Comparison of ENCODE assay signal across 32 cellular contexts in genomic region chr12:120408771-120409170, GRCh38. TPM values are rescaled to one million over a fixed set of nuclear protein-coding genes. Genes with fewer than 3 reads are reported as not detected.
"Had no signal": no experiment of that assay in that cellular context is flagged by ENCODE, and none has a peak within 500 bp of the region (broad histone marks: within the 10 kb centered on the region; RNA-seq: fewer than 3 reads in every experiment).

No MANE protein-coding gene starts in this region.

- H3K9me3 Mint-ChIP-seq: naive B cell; natural killer cell treated with Interleukin-12 subunit alpha and Interleukin-12 subunit beta and Interleukin-15 and Interleukin-18, amount 100 ng/mL, for 72 hours; nephron progenitor cell; neural crest cell; stimulated activated memory B cell treated with anti-CD40 and anti-IgM and Interleukin-4, amounts not matched to agents 10 μg/mL and 1 μg/mL and 100 μg/mL, for 72 hours; stimulated activated naive CD8-positive, alpha-beta T cell treated with anti-CD3 and anti-CD28 coated beads, Interleukin-15, amount 100 ng/mL, for 72 hours; type B pancreatic cell had no signal

- H3K27ac Mint-ChIP-seq: naive B cell; naive thymus-derived CD8-positive, alpha-beta T cell; natural killer cell treated with Interleukin-12 subunit alpha and Interleukin-12 subunit beta and Interleukin-15 and Interleukin-18, amount 100 ng/mL, for 72 hours; nephron progenitor cell; progenitor cell of endocrine pancreas; stimulated activated memory B cell treated with anti-CD40 and anti-IgM and Interleukin-4, amounts not matched to agents 10 μg/mL and 1 μg/mL and 100 μg/mL, for 72 hours; stimulated activated naive CD8-positive, alpha-beta T cell treated with anti-CD3 and anti-CD28 coated beads, Interleukin-15, amount 100 ng/mL, for 72 hours; type B pancreatic cell had no signal

- H2AFZ ChIP-seq: parathyroid adenoma had no signal

- H3K9ac ChIP-seq: parathyroid adenoma had no signal

- H3K4me1 Mint-ChIP-seq: naive B cell; stimulated activated memory B cell treated with anti-CD40 and anti-IgM and Interleukin-4, amounts not matched to agents 10 μg/mL and 1 μg/mL and 100 μg/mL, for 72 hours; stimulated activated naive CD8-positive, alpha-beta T cell treated with anti-CD3 and anti-CD28 coated beads, Interleukin-15, amount 100 ng/mL, for 72 hours had no signal

- H3K4me2 ChIP-seq: smooth muscle cell had no signal

- H3K27me3 Mint-ChIP-seq: progenitor cell of endocrine pancreas, type B pancreatic cell had no signal

- H3K4me1 ChIP-seq: parathyroid adenoma, psoas muscle, spleen, suprapubic skin, testis, tibial artery, upper lobe of right lung, uterus had no signal

- H3K36me3 Mint-ChIP-seq: naive B cell; naive thymus-derived CD8-positive, alpha-beta T cell; natural killer cell treated with Interleukin-12 subunit alpha and Interleukin-12 subunit beta and Interleukin-15 and Interleukin-18, amount 100 ng/mL, for 72 hours; stimulated activated memory B cell treated with anti-CD40 and anti-IgM and Interleukin-4, amounts not matched to agents 10 μg/mL and 1 μg/mL and 100 μg/mL, for 72 hours; type B pancreatic cell had no signal

- H3K79me2 ChIP-seq: parathyroid adenoma had no signal

- H3K4me3 Mint-ChIP-seq: naive B cell; natural killer cell treated with Interleukin-12 subunit alpha and Interleukin-12 subunit beta and Interleukin-15 and Interleukin-18, amount 100 ng/mL, for 72 hours; nephron progenitor cell; neural crest cell; stimulated activated memory B cell treated with anti-CD40 and anti-IgM and Interleukin-4, amounts not matched to agents 10 μg/mL and 1 μg/mL and 100 μg/mL, for 72 hours; stimulated activated naive CD8-positive, alpha-beta T cell treated with anti-CD3 and anti-CD28 coated beads, Interleukin-15, amount 100 ng/mL, for 72 hours; type B pancreatic cell had no signal

- H3K4me3 ChIP-seq: ovary, psoas muscle, skin epidermis, smooth muscle cell, spleen, suprapubic skin, testis, tibial artery, transverse colon, upper lobe of right lung, uterus had no signal

- DNase-seq: naive B cell; naive thymus-derived CD8-positive, alpha-beta T cell; nephron progenitor cell; occipital lobe; ovary; psoas muscle; right cardiac atrium; spleen; stimulated activated CD4-positive, alpha-beta T cell treated with anti-CD3 and anti-CD28 coated beads, Interleukin-12 subunit alpha, Interleukin-12 subunit beta, amount 100 ng/mL, for 4 hours; stimulated activated CD4-positive, alpha-beta T cell treated with anti-CD3 and anti-CD28 coated beads, Interleukin-1b, Interleukin-23, amount 100 ng/mL, for 48 hours; stimulated activated CD4-positive, alpha-beta T cell treated with anti-CD3 and anti-CD28 coated beads, Interleukin-4, amount 100 ng/mL, for 1 hour; stimulated activated CD4-positive, alpha-beta T cell treated with anti-CD3 and anti-CD28 coated beads, Interleukin-4, amount 100 ng/mL, for 4 hours; stimulated activated CD8-positive, alpha-beta memory T cell treated with anti-CD3 and anti-CD28 coated beads, Interleukin-4, amount 100 ng/mL, for 48 hours; stimulated activated naive CD4-positive, alpha-beta T cell; stimulated activated naive CD8-positive, alpha-beta T cell treated with anti-CD3 and anti-CD28 coated beads, Interleukin-15, amount 100 ng/mL, for 72 hours; stimulated activated naive CD8-positive, alpha-beta T cell treated with anti-CD3 and anti-CD28 coated beads, Interleukin-15, Interleukin-2, amounts not matched to agents 100 U/mL and 50 U/mL, for 24 hours; substantia nigra; testis; tibial artery; transverse colon; upper lobe of right lung; uterus had no signal

- H3K27ac ChIP-seq: ovary, parathyroid adenoma, psoas muscle, skin epidermis, spleen, suprapubic skin, testis, tibial artery, transverse colon, upper lobe of right lung, uterus had no signal

- H3K27me3 ChIP-seq: ovary, testis, transverse colon, upper lobe of right lung, uterus had no signal

- H3K36me3 ChIP-seq: ovary, spleen, suprapubic skin, tibial artery, transverse colon, upper lobe of right lung, uterus had no signal

- ATAC-seq: naive thymus-derived CD8-positive, alpha-beta T cell; natural killer cell treated with Interleukin-12 subunit alpha and Interleukin-12 subunit beta and Interleukin-15 and Interleukin-18, amount 100 ng/mL, for 72 hours; psoas muscle; right cardiac atrium; sciatic nerve; stimulated activated memory B cell treated with anti-CD40 and anti-IgM and Interleukin-4, amounts not matched to agents 10 μg/mL and 1 μg/mL and 100 μg/mL, for 72 hours; stimulated activated naive CD8-positive, alpha-beta T cell treated with anti-CD3 and anti-CD28 coated beads, Interleukin-15, amount 100 ng/mL, for 72 hours; stimulated activated naive CD8-positive, alpha-beta T cell treated with anti-CD3 and anti-CD28 coated beads, Interleukin-15, Interleukin-2, amounts not matched to agents 100 U/mL and 50 U/mL, for 24 hours; upper lobe of right lung had no signal

- H3K9me3 ChIP-seq: ovary, psoas muscle, spleen, suprapubic skin, testis, tibial artery, transverse colon, upper lobe of right lung, uterus had no signal

RNA-seq across cellular contexts. Expression of gene MSI1, which starts 39.8 kb away (rescaled TPM):
- total RNA-seq: naive thymus-derived CD8-positive, alpha-beta T cell; natural killer cell treated with Interleukin-12 subunit alpha and Interleukin-12 subunit beta and Interleukin-15 and Interleukin-18, amount 100 ng/mL, for 72 hours had no signal
- polyA plus RNA-seq: naive thymus-derived CD8-positive, alpha-beta T cell had no signal
